Comparison of ENCODE assay signal across 16 cellular contexts in genomic region chr3:67529915-67530314, GRCh38.
"Had no signal": no experiment of that assay in that cellular context is flagged by ENCODE, and none has a peak within 500 bp of the region (broad histone marks: within the 10 kb centered on the region; RNA-seq: fewer than 3 reads in every experiment).

No MANE protein-coding gene starts in this region.

- H3K27me3 Mint-ChIP-seq: activated CD4-positive, alpha-beta memory T cell treated with anti-CD3 and anti-CD28 coated beads, Interleukin-2, amount 10 ng/mL, durations not matched to agents 7 days and 5 days; natural killer cell treated with Interleukin-12 subunit alpha and Interleukin-12 subunit beta and Interleukin-15 and Interleukin-18, amount 100 ng/mL, for 72 hours had no signal

- H3K4me3 Mint-ChIP-seq: activated CD4-positive, alpha-beta memory T cell treated with anti-CD3 and anti-CD28 coated beads, Interleukin-2, amount 10 ng/mL, durations not matched to agents 7 days and 5 days; activated T-cell treated with anti-CD3 and anti-CD28 coated beads, Interleukin-2, amount 50 U/mL, for 4 hours; natural killer cell treated with Interleukin-12 subunit alpha and Interleukin-12 subunit beta and Interleukin-15 and Interleukin-18, amount 100 ng/mL, for 72 hours; WTC11 had no signal

- H3K27ac Mint-ChIP-seq: activated CD4-positive, alpha-beta memory T cell treated with anti-CD3 and anti-CD28 coated beads, Interleukin-2, amount 10 ng/mL, durations not matched to agents 7 days and 5 days; natural killer cell treated with Interleukin-12 subunit alpha and Interleukin-12 subunit beta and Interleukin-15 and Interleukin-18, amount 100 ng/mL, for 72 hours; WTC11 had no signal

- H3K36me3 ChIP-seq: colonic mucosa, uterus had no signal

- H3K9me3 Mint-ChIP-seq: activated CD4-positive, alpha-beta memory T cell treated with anti-CD3 and anti-CD28 coated beads, Interleukin-2, amount 10 ng/mL, durations not matched to agents 7 days and 5 days; activated T-cell treated with anti-CD3 and anti-CD28 coated beads, Interleukin-2, amount 50 U/mL, for 4 hours; natural killer cell treated with Interleukin-12 subunit alpha and Interleukin-12 subunit beta and Interleukin-15 and Interleukin-18, amount 100 ng/mL, for 72 hours had no signal

- H3K27me3 ChIP-seq: cardiac muscle cell, colonic mucosa, tibial nerve, uterus had no signal

- H3K4me3 ChIP-seq: cardiac muscle cell, colonic mucosa, tibial nerve, uterus had no signal

- ATAC-seq: activated T-cell treated with anti-CD3 and anti-CD28 coated beads, Interleukin-2, amount 50 U/mL, for 4 hours; natural killer cell treated with Interleukin-12 subunit alpha and Interleukin-12 subunit beta and Interleukin-15 and Interleukin-18, amount 100 ng/mL, for 72 hours; WTC11 had no signal

- H3K4me1 ChIP-seq: colonic mucosa, uterus had no signal

- H3K9me3 ChIP-seq: colonic mucosa, tibial nerve, uterus had no signal

- H3K27ac ChIP-seq: cardiac muscle cell, colonic mucosa, tibial nerve, uterus had no signal

- DNase-seq: activated CD4-positive, alpha-beta memory T cell treated with anti-CD3 and anti-CD28 coated beads, Interleukin-2, amount 10 ng/mL, durations not matched to agents 7 days and 5 days; activated CD4-positive, alpha-beta T cell treated with anti-CD3 and anti-CD28 coated beads for 4 hours; activated effector memory CD4-positive, alpha-beta T cell treated with Interleukin-2 at 50 U/mL for 16 hours; activated naive CD4-positive, alpha-beta T cell treated with anti-CD3 and anti-CD28 coated beads, Interleukin-2, amount 50 U/mL, for 16 hours; activated T-cell treated with anti-CD3 and anti-CD28 coated beads, Interleukin-2, amount 50 U/mL, for 4 hours; colonic mucosa; islet precursor cell; posterior cingulate gyrus; stimulated activated CD4-positive, alpha-beta T cell treated with anti-CD3 and anti-CD28 coated beads, Interleukin-2, amount 100 ng/mL, for 48 hours; stimulated activated naive CD4-positive, alpha-beta T cell; T-helper 2 cell; uterus had no signal
